1 cellular context compared by ENCODE assay signal in genomic region chr16:53094013-53094630, GRCh38.
TF ChIP-seq lines count a peak whose summit lies in the region.

No MANE protein-coding gene starts in this region.

TF ChIP-seq in H1, 55 proteins besides CTCF, POLR2A, EP300 and RAD21:
- TF ChIP-seq TCF12 (IDR thresholded peaks at IDR 0.05; ENCODE audit: low read depth, low read length) (no peak), JUND (IDR thresholded peaks at IDR 0.05; ENCODE audit: low read length) (no peak), EGR1 (IDR thresholded peaks at IDR 0.05; ENCODE audit: borderline replicate concordance, low read depth, low read length) (no peak), CHD1 (IDR thresholded peaks at IDR 0.05; ENCODE audit: low read depth, low read length) (no peak), USF2 (IDR thresholded peaks at IDR 0.05; ENCODE audit: low read length) (no peak), CTBP2 (IDR thresholded peaks at IDR 0.05; ENCODE audit: borderline replicate concordance, insufficient read depth, insufficient read length, low read length) (no peak), TAF7 (optimal IDR thresholded peaks at IDR 0.05; ENCODE audit: borderline replicate concordance, low read depth, low read length) (no peak), TBP (IDR thresholded peaks at IDR 0.05; ENCODE audit: low read depth, low read length) (no peak), GTF2F1 (IDR thresholded peaks at IDR 0.05; ENCODE audit: borderline replicate concordance, low read depth, low read length) (no peak), KDM1A (IDR thresholded peaks at IDR 0.05; ENCODE audit: borderline replicate concordance, low read length) (no peak), BACH1 (IDR thresholded peaks at IDR 0.05; ENCODE audit: low read length) (no peak), YY1 (IDR thresholded peaks at IDR 0.05; ENCODE audit: low read depth, low read length) (no peak), SUZ12 (IDR thresholded peaks at IDR 0.05; ENCODE audit: low read length) (no peak), RFX5 (IDR thresholded peaks at IDR 0.05; ENCODE audit: borderline replicate concordance, low read depth, low read length) (no peak), E2F6 (IDR thresholded peaks at IDR 0.05) (no peak), NANOG (IDR thresholded peaks at IDR 0.05; ENCODE audit: insufficient read depth, low read depth, low read length, poor library complexity, severe bottlenecking) (no peak)
